ENCODE assay signal across 1 cellular context in genomic region chr17:78129385-78130079, GRCh38.
TF ChIP-seq lines count a peak whose summit lies in the region.

No MANE protein-coding gene starts in this region.

TF ChIP-seq in GM12878, 131 proteins besides CTCF, POLR2A, EP300 and RAD21 (continued from another document):
- no peak for TF ChIP-seq SMAD5 (IDR thresholded peaks at IDR 0.05; ENCODE audit: low read depth)
- no peak for TF ChIP-seq MYC (IDR thresholded peaks at IDR 0.05; ENCODE audit: insufficient read depth, insufficient read length, insufficient replicate concordance, low read length, severe bottlenecking)
- TF ChIP-seq CHD2 (IDR thresholded peaks at IDR 0.05; ENCODE audit: borderline replicate concordance, low read depth, low read length), result 0 out of 2 replicates have a peak, but pooled peaks have one; percentile 4
- no peak for TF ChIP-seq MEF2A (IDR thresholded peaks at IDR 0.05; ENCODE audit: insufficient read depth, low read depth, low read length)
- peak; percentile 69 for TF ChIP-seq ZNF217 (IDR thresholded peaks at IDR 0.05)
- no peak for TF ChIP-seq TCF12 (IDR thresholded peaks at IDR 0.05; ENCODE audit: low read depth, low read length)
- no peak for TF ChIP-seq NFIC (IDR thresholded peaks at IDR 0.05; ENCODE audit: low read depth, low read length)
- TF ChIP-seq RB1 (IDR thresholded peaks at IDR 0.05; ENCODE audit: borderline replicate concordance), result no peak
TF ChIP-seq in GM12878: peak in this region for 6.
